Comparison of ENCODE assay signal across 8 cellular contexts in genomic region chr1:77759090-77760028, GRCh38. TPM values are rescaled to one million over a fixed set of nuclear protein-coding genes. Genes with fewer than 3 reads are reported as not detected.
DNase-seq lines count a peak whose midpoint lies in the region; ATAC-seq, FAIRE-seq and TF ChIP-seq lines count a peak whose summit lies in the region.

Gene USP33, minus strand, starts transcription at chr1:77759852. Its CDS starts 18,155 bp downstream, at chr1:77741697.

- H3K79me2 ChIP-seq in K562 (ENCODE audit: control insufficient read depth, insufficient read depth, low read length): peaks cover 53% of the 10 kb centered on the region

- peak within 1 kb of the TSS; percentile 82 to 98 for H3K9ac ChIP-seq in K562 (ENCODE audit: insufficient read depth in 1 of 2, low read depth in 2 of 2, low read length in 2 of 2)

- H3K27me3 ChIP-seq in K562 (ENCODE audit: control insufficient read depth in 2 of 2, insufficient read depth in 2 of 2, low read length in 2 of 2) (no peaks in the 10 kb centered on the region), iPS DF 6.9 (ENCODE audit: control insufficient read depth, insufficient read depth, low read length) (no peaks in the 10 kb centered on the region)

- peak; percentile 88 for DNase-seq in NCI-H1436 (lab: John Stamatoyannopoulos, UW)
- DNase-seq in NCI-H1436 treated with DMSO at 0.1 percent for 48 hours (lab: John Stamatoyannopoulos, UW): no peak
- peak; percentile 8 for DNase-seq in NCI-H2081 treated with DMSO at 0.1 percent for 48 hours (lab: John Stamatoyannopoulos, UW)
- peak; percentile 94 to 96 (median 94) for DNase-seq in K562 (ENCODE audit: extremely low read depth in 1 of 4, low spot score in 3 of 4)
- DNase-seq in iPS DF 6.9 (ENCODE audit: low read depth, low spot score): peak; percentile 77
- DNase-seq in skeletal muscle cell (ENCODE audit: low read depth): peak; percentile 25

- no TSS peak for BruUV-seq in K562 (replicated peaks; lab: Mats Ljungman, UMichigan)

- TF ChIP-seq EP300 in K562 (IDR thresholded peaks at IDR 0.05; ENCODE audit: low read length): no peak

- intact Hi-C loops in K562 (cut with micrococcal nuclease): loop anchor here (2.0 to 5.0 kb wide), 2 partner anchors 53 to 248 kb away; no protein-coding TSS in a partner anchor

- TF ChIP-seq CTCF in K562 (IDR thresholded peaks at IDR 0.05 in 2 of 3, conservative IDR thresholded peaks at IDR 0.05 in 1 of 3; ENCODE audit: insufficient read depth in 2 of 3, low read depth in 1 of 3, low read length in 3 of 3): peak in 2 of 3 experiments; percentile 4 to 12; a peak in 1 of 6 replicates

- H3K36me3 ChIP-seq in K562 (ENCODE audit: control insufficient read depth, insufficient read depth, low read length) (peaks cover 3% of the 10 kb centered on the region; the same call in 1 of the 3 replicates), iPS DF 6.9 (ENCODE audit: control insufficient read depth, insufficient read depth, low read length) (no peaks in the 10 kb centered on the region)

- H3K4me1 ChIP-seq in K562 (replicated peaks in 1 of 2; ENCODE audit: control insufficient read depth in 2 of 2, insufficient read depth in 2 of 2, low read length in 2 of 2) (peaks cover 20 to 32% of the 10 kb centered on the region in 2 experiments), iPS DF 6.9 (ENCODE audit: control insufficient read depth, insufficient read depth, low read length) (no peaks in the 10 kb centered on the region)

- TF ChIP-seq POLR2A in K562 (conservative IDR thresholded peaks at IDR 0.05): peak; percentile 83

- H3K9me1 ChIP-seq in K562 (ENCODE audit: control insufficient read depth, insufficient read depth, low read length): no peaks in the 10 kb centered on the region

- H3K4me2 ChIP-seq in K562 (ENCODE audit: insufficient read depth, low read length): peak within 1 kb of the TSS; percentile 90

- ATAC-seq in HG02970 (IDR thresholded peaks at IDR 0.05; ENCODE audit: low FRiP score, unreplicated experiment) (peak; percentile 95), K562 (peak; percentile 94)

- H3K4me3 ChIP-seq in K562 (peak within 1 kb of the TSS; percentile 99), iPS DF 6.9 (ENCODE audit: low read length) (peak within 1 kb of the TSS; percentile 93), skeletal muscle cell (ENCODE audit: low read depth, low read length) (peak within 1 kb of the TSS; percentile 84)

- POLR2A ChIA-PET in K562 (lab: Yijun Ruan, JAX): interaction anchor here (0.6 to 0.7 kb wide), 3 partner anchors 69 to 166 kb away, joined by 3 read pairs; no protein-coding TSS in a partner anchor

- no peaks in the 10 kb centered on the region for H3K9me3 ChIP-seq in K562 (replicated peaks; ENCODE audit: control insufficient read depth, insufficient read depth, low read depth, low read length)
- no peaks in the 10 kb centered on the region for H3K9me3 ChIP-seq in iPS DF 6.9 (ENCODE audit: control insufficient read depth, insufficient read depth, low read length)

- TF ChIP-seq RAD21 in K562 (CRISPR knock-in tag; conservative IDR thresholded peaks at IDR 0.05 in 1 of 2, IDR thresholded peaks at IDR 0.05 in 1 of 2): no peak

- H4K20me1 ChIP-seq in K562 (replicated peaks; ENCODE audit: control insufficient read depth, insufficient read depth, low read length): peaks cover 6% of the 10 kb centered on the region; the same call in 1 of the 2 replicates

- H3K27ac ChIP-seq in K562 (ENCODE audit: extremely low read depth, low read depth, low read length): peak within 1 kb of the TSS; percentile 92
- no peak within 1 kb of the TSS for H3K27ac ChIP-seq in iPS DF 6.9 (ENCODE audit: low read length)

- in situ Hi-C loops in K562 (cut with MboI): no loop called here

- 1% methylated on average over 50 of the region's 79 CpGs for WGBS in K562 (ENCODE audit: insufficient coverage, low coverage, missing lambda C conversion rate)
- WGBS in iPS DF 6.9 (ENCODE audit: insufficient coverage, insufficient read length): no CpG with 5 or more reads among the region's 79 CpGs

- CTCF ChIA-PET in K562 (lab: Yijun Ruan, JAX; ENCODE audit: low intra/inter-chr PET ratio): interaction anchor here (0.6 kb wide), 1 partner anchor 216 kb away, joined by 3 read pairs; no protein-coding TSS in a partner anchor

- FAIRE-seq in TTC549 (lab: Jason Lieb, UNC) (peak; percentile 5), K562 (lab: Jason Lieb, UNC) (peak; percentile 66)

- H2AFZ ChIP-seq in K562 (ENCODE audit: low read depth, low read length): peak within 1 kb of the TSS; percentile 90

TF ChIP-seq in K562, 482 proteins besides CTCF, POLR2A, EP300 and RAD21 (continues in another document):
- TF ChIP-seq, protein P1, sequence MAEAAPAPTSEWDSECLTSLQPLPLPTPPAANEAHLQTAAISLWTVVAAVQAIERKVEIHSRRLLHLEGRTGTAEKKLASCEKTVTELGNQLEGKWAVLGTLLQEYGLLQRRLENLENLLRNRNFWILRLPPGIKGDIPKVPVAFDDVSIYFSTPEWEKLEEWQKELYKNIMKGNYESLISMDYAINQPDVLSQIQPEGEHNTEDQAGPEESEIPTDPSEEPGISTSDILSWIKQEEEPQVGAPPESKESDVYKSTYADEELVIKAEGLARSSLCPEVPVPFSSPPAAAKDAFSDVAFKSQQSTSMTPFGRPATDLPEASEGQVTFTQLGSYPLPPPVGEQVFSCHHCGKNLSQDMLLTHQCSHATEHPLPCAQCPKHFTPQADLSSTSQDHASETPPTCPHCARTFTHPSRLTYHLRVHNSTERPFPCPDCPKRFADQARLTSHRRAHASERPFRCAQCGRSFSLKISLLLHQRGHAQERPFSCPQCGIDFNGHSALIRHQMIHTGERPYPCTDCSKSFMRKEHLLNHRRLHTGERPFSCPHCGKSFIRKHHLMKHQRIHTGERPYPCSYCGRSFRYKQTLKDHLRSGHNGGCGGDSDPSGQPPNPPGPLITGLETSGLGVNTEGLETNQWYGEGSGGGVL (CRISPR knock-in tag; IDR thresholded peaks at IDR 0.05): no peak
- TF ChIP-seq E2F6 (IDR thresholded peaks at IDR 0.05; ENCODE audit: borderline replicate concordance in 1 of 2, extremely low read depth in 1 of 2, insufficient read depth in 1 of 2, insufficient read length in 1 of 2, low read depth in 1 of 2, low read length in 1 of 2, poor library complexity in 1 of 2, severe bottlenecking in 1 of 2) (no peak), FOXP4 (CRISPR knock-in tag; IDR thresholded peaks at IDR 0.05; ENCODE audit: borderline replicate concordance) (peak; percentile 51; the same call in 1 of the 2 replicates), ZNF347 (CRISPR knock-in tag; IDR thresholded peaks at IDR 0.05; ENCODE audit: low read depth) (no peak), CEBPB (tag; IDR thresholded peaks at IDR 0.05) (no peak), ZNF316 (IDR thresholded peaks at IDR 0.05) (0 out of 2 replicates have a peak, but pooled peaks have one; percentile 1), PML (IDR thresholded peaks at IDR 0.05; ENCODE audit: low read length) (peak; percentile 64; the same call in 1 of the 2 replicates), TSC22D4 (tag; IDR thresholded peaks at IDR 0.05) (no peak)
- TF ChIP-seq, protein P2, sequence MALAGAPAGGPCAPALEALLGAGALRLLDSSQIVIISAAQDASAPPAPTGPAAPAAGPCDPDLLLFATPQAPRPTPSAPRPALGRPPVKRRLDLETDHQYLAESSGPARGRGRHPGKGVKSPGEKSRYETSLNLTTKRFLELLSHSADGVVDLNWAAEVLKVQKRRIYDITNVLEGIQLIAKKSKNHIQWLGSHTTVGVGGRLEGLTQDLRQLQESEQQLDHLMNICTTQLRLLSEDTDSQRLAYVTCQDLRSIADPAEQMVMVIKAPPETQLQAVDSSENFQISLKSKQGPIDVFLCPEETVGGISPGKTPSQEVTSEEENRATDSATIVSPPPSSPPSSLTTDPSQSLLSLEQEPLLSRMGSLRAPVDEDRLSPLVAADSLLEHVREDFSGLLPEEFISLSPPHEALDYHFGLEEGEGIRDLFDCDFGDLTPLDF (CRISPR knock-in tag; IDR thresholded peaks at IDR 0.05): no peak

RNA-seq across cellular contexts. Expression of gene USP33, which starts in this region (rescaled TPM):
- total RNA-seq in K562 (2011; cell fraction: chromatin; rRNA removed; ENCODE audit: low replicate concordance): 77.4 and 279 TPM in 2 replicates
- 27.5 and 41.8 TPM in 2 replicates for total RNA-seq in K562 (2011; cell fraction: nucleolus; rRNA removed)
- 90.8 and 112 TPM in 2 replicates for total RNA-seq in K562 (2011; cell fraction: nucleoplasm; rRNA removed)
- total RNA-seq in K562 (2014; rRNA removed) (41.6 and 44.7 TPM in 2 replicates), K562 (2014; rRNA removed; fragmentation: Illumina TruSeq; extraction: Trizol) (80.7 and 88.8 TPM in 2 replicates), K562 (2015; rRNA removed; fragmentation: Illumina TruSeq; extraction: Trizol) (68.8 and 71.1 TPM in 2 replicates), K562 (2021) (42.2 and 43.3 TPM in 2 replicates)
- polyA plus RNA-seq in K562 (2011; rRNA removed) (63.8 and 83.5 TPM in 2 replicates), K562 (2014; fragmentation: Illumina TruSeq; extraction: Trizol) (45.6 and 46.7 TPM in 2 replicates), K562 (2014; fragmentation: Nextera tagmentation; extraction: Ambion mirVana) (10 to 100 TPM; 22.4 to 24.1 TPM), K562 (2014; rRNA removed) (41.2 and 44.8 TPM in 2 replicates)
- 14.3 and 25.7 TPM in 2 replicates for polyA plus RNA-seq in K562 (2011; cell fraction: cytosol; rRNA removed)
- 49.7 and 68.5 TPM in 2 replicates for polyA plus RNA-seq in K562 (2011; cell fraction: nucleus; rRNA removed)
- polyA plus RNA-seq in K562 (2012): 29.8 and 37.6 TPM in 2 replicates
- polyA minus RNA-seq in K562 (2011; rRNA and poly(A)+ RNA removed): 78.7 and 92.4 TPM in 2 replicates
- 24.8 and 31.0 TPM in 2 replicates for polyA minus RNA-seq in K562 (2011; cell fraction: cytosol; rRNA and poly(A)+ RNA removed)
- 48.2 and 92.5 TPM in 2 replicates for polyA minus RNA-seq in K562 (2011; cell fraction: nucleus; rRNA and poly(A)+ RNA removed)
